In the genomic region with DNA sequence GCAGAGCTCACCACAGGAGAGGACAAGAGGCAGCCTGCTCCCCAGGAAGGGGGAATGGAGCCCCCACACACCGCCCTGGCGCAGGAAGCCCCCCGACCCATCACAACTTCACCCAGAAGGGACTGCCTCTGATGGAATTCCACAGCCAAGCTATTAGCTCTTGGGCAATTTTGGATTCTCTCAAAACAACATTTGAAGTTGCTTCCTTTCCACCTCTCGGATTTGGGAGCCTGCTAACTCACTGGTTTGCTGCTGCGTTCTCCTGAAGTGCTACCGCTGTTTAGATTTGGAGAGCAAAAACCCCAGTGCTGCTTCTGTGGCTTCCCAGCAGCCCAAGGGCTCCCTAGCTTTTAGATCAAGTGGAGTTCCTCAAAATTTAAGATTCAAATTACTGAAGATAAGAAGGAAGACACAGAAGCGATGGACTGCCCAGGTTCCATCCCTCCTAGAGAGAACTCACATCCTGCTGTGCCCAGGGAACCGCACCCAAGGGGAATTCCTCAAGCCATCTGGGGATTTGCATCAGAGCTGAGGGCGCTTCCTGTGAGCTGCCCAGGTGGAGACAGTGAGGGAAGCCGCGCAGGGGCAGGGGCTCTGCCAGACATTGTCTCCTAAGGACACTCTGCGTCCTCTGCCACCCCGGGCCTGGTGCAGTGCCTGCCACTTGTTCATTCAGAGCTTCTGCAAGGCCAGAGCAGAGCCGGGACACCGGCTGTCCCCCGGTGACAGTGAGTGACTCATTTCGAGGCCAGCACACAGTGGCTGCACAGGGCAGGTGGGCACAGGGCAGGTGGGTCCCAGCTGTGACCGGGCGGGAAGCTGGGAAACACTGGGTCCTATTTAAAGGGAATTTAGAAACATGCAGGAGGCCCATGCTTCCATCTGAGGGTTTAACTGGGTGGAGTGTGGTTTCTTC, we compare ENCODE assay signal across 13 cellular contexts. TPM values are rescaled to one million over a fixed set of nuclear protein-coding genes. Genes with fewer than 3 reads are reported as not detected.
DNase-seq lines count a peak whose midpoint lies in the region; ATAC-seq, FAIRE-seq and TF ChIP-seq lines count a peak whose summit lies in the region.
"Had no signal": no experiment of that assay in that cellular context is flagged by ENCODE, and none has a peak within 500 bp of the region (broad histone marks: within the 10 kb centered on the region; RNA-seq: fewer than 3 reads in every experiment).

No MANE protein-coding gene starts in this region.

- TF ChIP-seq EP300 in suprapubic skin (IDR thresholded peaks at IDR 0.05), result no peak

- 78% methylated on average over 10 of the region's 19 CpGs for WGBS in suprapubic skin

- H3K4me1 ChIP-seq in astrocyte (ENCODE audit: insufficient read depth, low read length), result peaks cover 49% of the 10 kb centered on the region
- H3K4me1 ChIP-seq in Peyer's patch, result peaks cover 0 to 50% (median 0%) of the 10 kb centered on the region in 4 donors
- H3K4me1 ChIP-seq in suprapubic skin, result peaks cover 40% of the 10 kb centered on the region

- TF ChIP-seq CTCF in astrocyte (IDR thresholded peaks at IDR 0.05; ENCODE audit: insufficient read depth, low read depth, low read length) (no peak), Peyer's patch (IDR thresholded peaks at IDR 0.05) (no peak), glutamatergic neuron (IDR thresholded peaks at IDR 0.05; ENCODE audit: partially characterized antibody, unreplicated experiment) (no peak), suprapubic skin (IDR thresholded peaks at IDR 0.05) (no peak)

- FAIRE-seq in astrocyte (lab: Jason Lieb, UNC), result no peak
- FAIRE-seq: small intestine had no signal

- H3K4me3 ChIP-seq in astrocyte (ENCODE audit: insufficient read depth, low read depth, low read length) (no peak overlapping the region), Peyer's patch (no peak overlapping the region), suprapubic skin (no peak overlapping the region)

- H3K36me3 ChIP-seq in astrocyte (ENCODE audit: insufficient read depth, low read length) (peaks cover 10% of the 10 kb centered on the region), Peyer's patch (no peaks in the 10 kb centered on the region), suprapubic skin (no peaks in the 10 kb centered on the region)
- H3K36me3 ChIP-seq: WERI-Rb-1 had no signal

- H3K4me3 Mint-ChIP-seq in astrocyte (ENCODE audit: unreplicated experiment) (no peak overlapping the region), glutamatergic neuron (ENCODE audit: unreplicated experiment) (no peak overlapping the region)
- no peak overlapping the region for H3K4me3 Mint-ChIP-seq in stimulated activated memory B cell treated with anti-CD40 and anti-IgM and Interleukin-4, amounts not matched to agents 10 μg/mL and 1 μg/mL and 100 μg/mL, for 72 hours

- DNase-seq in astrocyte (ENCODE audit: low read depth) (no peak), kidney tubule cell (ENCODE audit: low spot score) (peak; percentile 68), Peyer's patch (no peak), glutamatergic neuron (no peak), pons (ENCODE audit: low spot score) (no peak), suprapubic skin (ENCODE audit: low spot score in 2 of 2) (no peak)
- DNase-seq: effector memory CD4-positive, alpha-beta T cell; NCI-H748 treated with DMSO at 0.1 percent for 48 hours; small intestine; WERI-Rb-1 had no signal

- H3K27ac ChIP-seq in astrocyte (ENCODE audit: low read depth, low read length) (no peak overlapping the region), Peyer's patch (peak overlapping the region in 2 of 4 donors; percentile 50 to 59), suprapubic skin (no peak overlapping the region)
- H3K27ac ChIP-seq: C4-2B, WERI-Rb-1 had no signal

- no peaks in the 10 kb centered on the region for H3K27me3 ChIP-seq in astrocyte (ENCODE audit: insufficient read depth, low read length)
- H3K27me3 ChIP-seq in Peyer's patch, result no peaks in the 10 kb centered on the region
- peaks cover 5% of the 10 kb centered on the region for H3K27me3 ChIP-seq in suprapubic skin

- H3K36me3 Mint-ChIP-seq in astrocyte (ENCODE audit: low read depth, unreplicated experiment) (peaks cover 22% of the 10 kb centered on the region), glutamatergic neuron (ENCODE audit: unreplicated experiment) (no peaks in the 10 kb centered on the region)
- H3K36me3 Mint-ChIP-seq in stimulated activated memory B cell treated with anti-CD40 and anti-IgM and Interleukin-4, amounts not matched to agents 10 μg/mL and 1 μg/mL and 100 μg/mL, for 72 hours, result no peaks in the 10 kb centered on the region

- TF ChIP-seq POLR2A in Peyer's patch (IDR thresholded peaks at IDR 0.05) (no peak), suprapubic skin (IDR thresholded peaks at IDR 0.05) (no peak)

- no peaks in the 10 kb centered on the region for H3K27me3 Mint-ChIP-seq in astrocyte (ENCODE audit: low read depth, unreplicated experiment)
- H3K27me3 Mint-ChIP-seq in stimulated activated memory B cell treated with anti-CD40 and anti-IgM and Interleukin-4, amounts not matched to agents 10 μg/mL and 1 μg/mL and 100 μg/mL, for 72 hours, result peaks cover 45% of the 10 kb centered on the region
- H3K27me3 Mint-ChIP-seq in glutamatergic neuron (ENCODE audit: unreplicated experiment), result no peaks in the 10 kb centered on the region

- H3K9me3 Mint-ChIP-seq in astrocyte (ENCODE audit: unreplicated experiment) (no peaks in the 10 kb centered on the region), glutamatergic neuron (ENCODE audit: unreplicated experiment) (peaks cover 2% of the 10 kb centered on the region)
- no peaks in the 10 kb centered on the region for H3K9me3 Mint-ChIP-seq in stimulated activated memory B cell treated with anti-CD40 and anti-IgM and Interleukin-4, amounts not matched to agents 10 μg/mL and 1 μg/mL and 100 μg/mL, for 72 hours

- no peak overlapping the region for H3K4me2 ChIP-seq in astrocyte (ENCODE audit: low read length)

- peak; percentile 53 for ATAC-seq in GM19025 (IDR thresholded peaks at IDR 0.05; ENCODE audit: low read depth, unreplicated experiment)
- peak; percentile 34 for ATAC-seq in stimulated activated memory B cell treated with anti-CD40 and anti-IgM and Interleukin-4, amounts not matched to agents 10 μg/mL and 1 μg/mL and 100 μg/mL, for 72 hours

- peaks cover 89% of the 10 kb centered on the region for H4K20me1 ChIP-seq in astrocyte (ENCODE audit: insufficient read depth, low read length)

- H3K9me3 ChIP-seq in astrocyte (ENCODE audit: insufficient read depth, low read depth, low read length) (no peaks in the 10 kb centered on the region), Peyer's patch (no peaks in the 10 kb centered on the region), suprapubic skin (no peaks in the 10 kb centered on the region)

- H3K79me2 ChIP-seq in astrocyte (ENCODE audit: insufficient read depth, low read length), result peaks cover 96% of the 10 kb centered on the region

- no peak overlapping the region for H2AFZ ChIP-seq in astrocyte (ENCODE audit: low read depth, low read length)

- no peak overlapping the region for H3K9ac ChIP-seq in astrocyte (ENCODE audit: low read length)

- peak overlapping the region; percentile 60 for H3K27ac Mint-ChIP-seq in astrocyte (ENCODE audit: unreplicated experiment)
- no peak overlapping the region for H3K27ac Mint-ChIP-seq in stimulated activated memory B cell treated with anti-CD40 and anti-IgM and Interleukin-4, amounts not matched to agents 10 μg/mL and 1 μg/mL and 100 μg/mL, for 72 hours
- no peak overlapping the region for H3K27ac Mint-ChIP-seq in glutamatergic neuron (ENCODE audit: unreplicated experiment)

- peaks cover 68% of the 10 kb centered on the region for H3K4me1 Mint-ChIP-seq in astrocyte (ENCODE audit: low read depth, unreplicated experiment)
- no peaks in the 10 kb centered on the region for H3K4me1 Mint-ChIP-seq in stimulated activated memory B cell treated with anti-CD40 and anti-IgM and Interleukin-4, amounts not matched to agents 10 μg/mL and 1 μg/mL and 100 μg/mL, for 72 hours
- peaks cover 21% of the 10 kb centered on the region for H3K4me1 Mint-ChIP-seq in glutamatergic neuron (ENCODE audit: low read depth, unreplicated experiment)

RNA-seq across cellular contexts. Expression of a gene that starts 45.5 kb away (rescaled TPM):
- total RNA-seq in astrocyte (2,489 and 3,103 TPM in 2 replicates), Peyer's patch (10 to 100 TPM; 28.0 to 69.3 (median 36.3) TPM), glutamatergic neuron (ENCODE audit: unreplicated experiment) (14.6 TPM), suprapubic skin (10 to 100 TPM; 36.7 to 60.8 (median 43.6) TPM)

RNA-seq across cellular contexts. Expression of a gene that starts 45.7 kb away (rescaled TPM):
- 1,414 and 1,647 TPM in 2 replicates for total RNA-seq in astrocyte
- 100 to 1,000 TPM in 2 of 4 donors, 10 to 100 TPM in 2; 56.6 to 139 (median 89.1) TPM for total RNA-seq in Peyer's patch
- 60.9 TPM for total RNA-seq in glutamatergic neuron (ENCODE audit: unreplicated experiment)
- 10 to 100 TPM; 43.0 to 72.7 (median 53.5) TPM for total RNA-seq in suprapubic skin

Comparison
In these comparisons a context has a peak if more than half of its experiments do, and no peak if none do; other contexts are left out.
1. RNA of a gene that starts 45.5 kb away (total RNA-seq): 2,489 to 3,103 TPM in astrocyte; 36.7 to 60.8 TPM in suprapubic skin, 28.0 to 69.3 TPM in Peyer's patch and 14.6 TPM in glutamatergic neuron (single experiment); every median in the first group is over 10 times any median in the second.
2. RNA of a gene that starts 45.7 kb away (total RNA-seq): 1,414 to 1,647 TPM in astrocyte; 56.6 to 139 TPM in Peyer's patch, 60.9 TPM in glutamatergic neuron (single experiment) and 43.0 to 72.7 TPM in suprapubic skin; every median in the first group is over 10 times any median in the second.